27 cellular contexts compared by ENCODE assay signal in the genomic region with DNA sequence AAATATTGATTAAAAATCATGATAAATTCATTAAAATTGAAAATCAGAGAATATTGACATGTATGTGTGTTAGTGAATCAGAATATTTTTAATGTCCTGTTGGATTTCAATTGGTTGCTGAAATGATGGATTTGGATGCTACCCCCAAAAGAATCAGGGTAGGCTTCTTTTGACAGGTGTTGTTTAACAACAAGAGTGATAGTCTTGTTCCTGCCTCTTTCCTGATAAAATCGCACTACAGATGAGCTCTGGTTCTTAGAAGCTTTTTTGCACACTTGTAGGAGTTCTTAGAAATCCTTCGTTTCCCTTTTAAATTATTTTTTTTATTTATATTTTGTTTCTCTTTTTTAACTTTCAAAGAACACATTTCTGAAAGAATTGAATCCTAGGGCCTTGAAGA.
"Had no signal": no experiment of that assay in that cellular context is flagged by ENCODE, and none has a peak within 500 bp of the region (broad histone marks: within the 10 kb centered on the region; RNA-seq: fewer than 3 reads in every experiment).

No MANE protein-coding gene starts in this region.

- H3K27ac ChIP-seq: brain microvascular endothelial cell, SJCRH30, SK-N-MC, WERI-Rb-1 had no signal

- H3K9me3 ChIP-seq: SJCRH30 had no signal

- H3K27ac Mint-ChIP-seq: activated naive CD4-positive, alpha-beta T cell treated with anti-CD3 and anti-CD28 coated beads for 36 hours; activated naive CD8-positive, alpha-beta T cell treated with anti-CD3 and anti-CD28 coated beads for 36 hours; activated T-cell treated with anti-CD3 and anti-CD28 coated beads, Interleukin-2, amount 50 U/mL, for 24 hours had no signal

- DNase-seq: activated CD4-positive, alpha-beta T cell treated with anti-CD3 and anti-CD28 coated beads for 1 hour; activated CD4-positive, alpha-beta T cell treated with anti-CD3 and anti-CD28 coated beads for 48 hours; activated CD4-positive, CD25-positive, alpha-beta regulatory T cell; activated CD8-positive, alpha-beta T cell treated with anti-CD3 and anti-CD28 coated beads, Interleukin-2, amount 10 ng/mL, durations not matched to agents 7 days and 5 days; activated gamma-delta T cell treated with Interleukin-2 at 50 U/mL for 16 hours; activated naive CD4-positive, alpha-beta T cell treated with anti-CD3 and anti-CD28 coated beads for 36 hours; activated naive CD8-positive, alpha-beta T cell treated with anti-CD3 and anti-CD28 coated beads for 36 hours; activated T-cell treated with anti-CD3 and anti-CD28 coated beads, Interleukin-2, amount 50 U/mL, for 24 hours; amniotic stem cell; aorta; brain microvascular endothelial cell; central memory CD4-positive, alpha-beta T cell; Kasumi-1; KBM-7; MM.1S; MV-4-11; NCI-H1092; NCI-H1436 treated with DMSO at 0.1 percent for 48 hours; NCI-H1694 treated with DMSO at 0.1 percent for 48 hours; NCI-H345; NCI-H524 treated with DMSO at 0.1 percent for 48 hours; SHP77; SJCRH30; T-helper 9 cell; WERI-Rb-1 had no signal

- H3K36me3 ChIP-seq: brain microvascular endothelial cell, SJCRH30, WERI-Rb-1 had no signal

- H3K4me1 ChIP-seq: SJCRH30 had no signal

- H3K4me3 Mint-ChIP-seq: activated CD8-positive, alpha-beta T cell treated with anti-CD3 and anti-CD28 coated beads, Interleukin-2, amount 10 ng/mL, durations not matched to agents 7 days and 5 days; activated naive CD4-positive, alpha-beta T cell treated with anti-CD3 and anti-CD28 coated beads for 36 hours; activated naive CD8-positive, alpha-beta T cell treated with anti-CD3 and anti-CD28 coated beads for 36 hours; activated T-cell treated with anti-CD3 and anti-CD28 coated beads, Interleukin-2, amount 50 U/mL, for 24 hours had no signal

- H3K4me3 ChIP-seq: SJCRH30, SK-N-MC had no signal

- H3K9me3 Mint-ChIP-seq: activated naive CD4-positive, alpha-beta T cell treated with anti-CD3 and anti-CD28 coated beads for 36 hours; activated T-cell treated with anti-CD3 and anti-CD28 coated beads, Interleukin-2, amount 50 U/mL, for 24 hours had no signal

- H3K27me3 Mint-ChIP-seq: activated naive CD8-positive, alpha-beta T cell treated with anti-CD3 and anti-CD28 coated beads for 36 hours; activated T-cell treated with anti-CD3 and anti-CD28 coated beads, Interleukin-2, amount 50 U/mL, for 24 hours had no signal

- ATAC-seq: activated CD8-positive, alpha-beta T cell treated with anti-CD3 and anti-CD28 coated beads, Interleukin-2, amount 10 ng/mL, durations not matched to agents 7 days and 5 days; Panc1 had no signal

- H3K27me3 ChIP-seq: brain microvascular endothelial cell, SJCRH30 had no signal
